21 cellular contexts compared by ENCODE assay signal in genomic region chr14:76769636-76770292, GRCh38. TPM values are rescaled to one million over a fixed set of nuclear protein-coding genes. Genes with fewer than 3 reads are reported as not detected.
DNase-seq lines count a peak whose midpoint lies in the region; ATAC-seq and TF ChIP-seq lines count a peak whose summit lies in the region.
"Had no signal": no experiment of that assay in that cellular context is flagged by ENCODE, and none has a peak within 500 bp of the region (broad histone marks: within the 10 kb centered on the region; RNA-seq: fewer than 3 reads in every experiment).

No MANE protein-coding gene starts in this region.

- no peaks in the 10 kb centered on the region for H3K9me3 ChIP-seq in colonic mucosa
- H3K9me3 ChIP-seq in lung (ENCODE audit: control insufficient read depth in 2 of 2, insufficient read depth in 1 of 2, low read length in 1 of 2): no peaks in the 10 kb centered on the region
- no peaks in the 10 kb centered on the region for H3K9me3 ChIP-seq in vagina
- H3K9me3 ChIP-seq: ascending aorta had no signal

- H3K4me1 ChIP-seq in colonic mucosa: no peaks in the 10 kb centered on the region
- H3K4me1 ChIP-seq in lung (ENCODE audit: control insufficient read depth in 2 of 2, insufficient read depth in 2 of 2, low read length in 2 of 2): peaks cover 3 to 24% of the 10 kb centered on the region in 2 donors
- peaks cover 37% of the 10 kb centered on the region for H3K4me1 ChIP-seq in vagina

- H3K4me3 Mint-ChIP-seq in activated CD4-positive, alpha-beta T cell treated with anti-CD3 and anti-CD28 coated beads, Interleukin-2, amount 10 ng/mL, durations not matched to agents 7 days and 5 days: no peak overlapping the region
- H3K4me3 Mint-ChIP-seq: activated naive CD4-positive, alpha-beta T cell treated with anti-CD3 and anti-CD28 coated beads, Interleukin-2, amount 50 U/mL, for 24 hours had no signal

- H3K27ac Mint-ChIP-seq in activated CD4-positive, alpha-beta T cell treated with anti-CD3 and anti-CD28 coated beads, Interleukin-2, amount 10 ng/mL, durations not matched to agents 7 days and 5 days: no peak overlapping the region

- intact Hi-C loops in colonic mucosa (cut with DNase I) (no loop called here), vagina (cut with DNase I) (no loop called here)

- no peak overlapping the region for H3K4me3 ChIP-seq in colonic mucosa
- H3K4me3 ChIP-seq in lung: no peak overlapping the region
- H3K4me3 ChIP-seq in vagina: no peak overlapping the region
- H3K4me3 ChIP-seq: ascending aorta had no signal

- H3K27me3 ChIP-seq in colonic mucosa: no peaks in the 10 kb centered on the region
- H3K27me3 ChIP-seq in lung (ENCODE audit: control insufficient read depth, insufficient read depth): no peaks in the 10 kb centered on the region
- H3K27me3 ChIP-seq in vagina: no peaks in the 10 kb centered on the region
- H3K27me3 ChIP-seq: ascending aorta had no signal

- ATAC-seq in lung (ENCODE audit: insufficient read depth, low FRiP score): no peak
- ATAC-seq: left colon, T-cell had no signal

- TF ChIP-seq CTCF in colonic mucosa (IDR thresholded peaks at IDR 0.05): no peak
- no peak for TF ChIP-seq CTCF in lung (IDR thresholded peaks at IDR 0.05; ENCODE audit: control extremely low read depth, extremely low read depth)
- TF ChIP-seq CTCF in vagina (IDR thresholded peaks at IDR 0.05): no peak

- H3K27ac ChIP-seq in colonic mucosa (no peak overlapping the region), lung (ENCODE audit: low read depth in 1 of 2, low read length in 1 of 2) (no peak overlapping the region), substantia nigra (ENCODE audit: low read depth, low read length, poor library complexity, severe bottlenecking) (peak overlapping the region; percentile 19), vagina (no peak overlapping the region)
- H3K27ac ChIP-seq: C4-2B had no signal

- POLR2A ChIA-PET in activated CD4-positive, alpha-beta T cell treated with anti-CD3 and anti-CD28 coated beads, Interleukin-2, amount 10 ng/mL, durations not matched to agents 7 days and 5 days (lab: Charles Lee): interaction anchor here (0.6 kb wide), 1 partner anchor 38 kb away, joined by 3 read pairs; no protein-coding TSS in a partner anchor

- DNase-seq in activated CD8-positive, alpha-beta memory T cell treated with anti-CD3 and anti-CD28 coated beads for 24 hours: peak; percentile 38
- no peak for DNase-seq in activated CD8-positive, alpha-beta memory T cell treated with anti-CD3 and anti-CD28 coated beads, Interleukin-2, amount 50 U/mL, for 4 hours
- DNase-seq in colonic mucosa (peak; percentile 9), lung (ENCODE audit: low spot score) (peak; percentile 26), substantia nigra (lab: John Stamatoyannopoulos, UW) (no peak), vagina (ENCODE audit: extremely low spot score in 2 of 2) (no peak), GDM1 (lab: John Stamatoyannopoulos, UW) (no peak)
- no peak for DNase-seq in activated CD4-positive, alpha-beta T cell treated with anti-CD3 and anti-CD28 coated beads, Interleukin-2, amount 10 ng/mL, durations not matched to agents 7 days and 5 days
- DNase-seq: left colon; NCI-H1105 treated with DMSO at 0.1 percent for 48 hours; NCI-H524; stimulated activated CD4-positive, alpha-beta T cell treated with anti-CD3 and anti-CD28 coated beads, Interleukin-12 subunit alpha, Interleukin-12 subunit beta, amount 100 ng/mL, for 4 hours had no signal

- H3K36me3 ChIP-seq in colonic mucosa (no peaks in the 10 kb centered on the region), lung (ENCODE audit: control insufficient read depth in 2 of 2, insufficient read depth in 2 of 2, low read length in 2 of 2) (peaks cover 0 to 5% of the 10 kb centered on the region in 2 donors), vagina (no peaks in the 10 kb centered on the region)
- H3K36me3 ChIP-seq: ascending aorta had no signal

- WGBS in lung, 2 donors: 88 to 90% methylated on average over 18 of the region's 18 CpGs

- no peaks in the 10 kb centered on the region for H3K9me3 Mint-ChIP-seq in activated CD4-positive, alpha-beta T cell treated with anti-CD3 and anti-CD28 coated beads, Interleukin-2, amount 10 ng/mL, durations not matched to agents 7 days and 5 days
- H3K9me3 Mint-ChIP-seq: activated naive CD4-positive, alpha-beta T cell treated with anti-CD3 and anti-CD28 coated beads, Interleukin-2, amount 50 U/mL, for 24 hours; T-cell had no signal

- CTCF ChIA-PET in activated CD4-positive, alpha-beta T cell treated with anti-CD3 and anti-CD28 coated beads, Interleukin-2, amount 10 ng/mL, durations not matched to agents 7 days and 5 days (lab: Charles Lee): interaction anchor here (1.0 to 1.6 kb wide), 5 partner anchors 11 to 300 kb away, joined by 3 to 7 read pairs (median 4); no protein-coding TSS in a partner anchor

- peaks cover 8% of the 10 kb centered on the region for H3K27me3 Mint-ChIP-seq in activated CD4-positive, alpha-beta T cell treated with anti-CD3 and anti-CD28 coated beads, Interleukin-2, amount 10 ng/mL, durations not matched to agents 7 days and 5 days

- no peaks in the 10 kb centered on the region for H3K36me3 Mint-ChIP-seq in activated CD4-positive, alpha-beta T cell treated with anti-CD3 and anti-CD28 coated beads, Interleukin-2, amount 10 ng/mL, durations not matched to agents 7 days and 5 days (ENCODE audit: low read depth)
- H3K36me3 Mint-ChIP-seq: activated naive CD4-positive, alpha-beta T cell treated with anti-CD3 and anti-CD28 coated beads, Interleukin-2, amount 50 U/mL, for 24 hours; T-cell had no signal

- no peak for TF ChIP-seq POLR2A in vagina (IDR thresholded peaks at IDR 0.05)

- H3K9ac ChIP-seq in colonic mucosa (ENCODE audit: low read depth in 2 of 2, low read length in 2 of 2): no peak overlapping the region

- H3K4me1 Mint-ChIP-seq in activated CD4-positive, alpha-beta T cell treated with anti-CD3 and anti-CD28 coated beads, Interleukin-2, amount 10 ng/mL, durations not matched to agents 7 days and 5 days: peaks cover 31% of the 10 kb centered on the region

RNA-seq across cellular contexts. Expression of gene VASH1, which starts 8.5 kb away (rescaled TPM):
- 1 to 10 TPM; 2.9 to 3.6 TPM for total RNA-seq in colonic mucosa
- 10 to 100 TPM; 22.9 to 25.4 TPM for total RNA-seq in lung
- polyA plus RNA-seq in lung: 10 to 100 TPM; 10.5 to 13.1 TPM
- total RNA-seq in vagina: 6.1 TPM
- total RNA-seq in activated CD4-positive, alpha-beta T cell treated with anti-CD3 and anti-CD28 coated beads, Interleukin-2, amount 10 ng/mL, durations not matched to agents 7 days and 5 days: 1 to 10 TPM; 2.1 TPM

RNA-seq across cellular contexts. Expression of gene ANGEL1, which starts 42.9 kb away (rescaled TPM):
- total RNA-seq in colonic mucosa (10 to 100 TPM; 10.7 to 15.3 TPM), lung (10 to 100 TPM; 19.5 to 20.4 TPM), vagina (13.0 TPM)
- polyA plus RNA-seq in lung: 10 to 100 TPM; 10.4 to 10.5 TPM
- 10 to 100 TPM; 13.7 TPM for total RNA-seq in activated CD4-positive, alpha-beta T cell treated with anti-CD3 and anti-CD28 coated beads, Interleukin-2, amount 10 ng/mL, durations not matched to agents 7 days and 5 days

RNA-seq across cellular contexts. Expression of gene LRRC74A, which starts 56.4 kb away (rescaled TPM):
- not detected for total RNA-seq in colonic mucosa
- not detected for total RNA-seq in lung
- not detected for polyA plus RNA-seq in lung
- not detected for total RNA-seq in vagina
- not detected for total RNA-seq in activated CD4-positive, alpha-beta T cell treated with anti-CD3 and anti-CD28 coated beads, Interleukin-2, amount 10 ng/mL, durations not matched to agents 7 days and 5 days
- total RNA-seq: A172, ascending aorta, fibroblast of lung, G401, left colon, pulmonary artery endothelial cell, T-cell had no signal
- polyA plus RNA-seq: fibroblast of lung, neural cell had no signal

Comparison
In these comparisons a context has a peak if more than half of its experiments do, and no peak if none do; other contexts are left out.
1. DNase-seq: peak in activated CD8-positive, alpha-beta memory T cell treated with anti-CD3 and anti-CD28 coated beads for 24 hours (single experiment), colonic mucosa (single experiment) and lung (single experiment); none in activated CD8-positive, alpha-beta memory T cell treated with anti-CD3 and anti-CD28 coated beads, Interleukin-2, amount 50 U/mL, for 4 hours (single experiment), substantia nigra (0 of 49), vagina (0 of 2), GDM1 (single experiment) and activated CD4-positive, alpha-beta T cell treated with anti-CD3 and anti-CD28 coated beads, Interleukin-2, amount 10 ng/mL, durations not matched to agents 7 days and 5 days (single experiment).